In the genomic region with DNA sequence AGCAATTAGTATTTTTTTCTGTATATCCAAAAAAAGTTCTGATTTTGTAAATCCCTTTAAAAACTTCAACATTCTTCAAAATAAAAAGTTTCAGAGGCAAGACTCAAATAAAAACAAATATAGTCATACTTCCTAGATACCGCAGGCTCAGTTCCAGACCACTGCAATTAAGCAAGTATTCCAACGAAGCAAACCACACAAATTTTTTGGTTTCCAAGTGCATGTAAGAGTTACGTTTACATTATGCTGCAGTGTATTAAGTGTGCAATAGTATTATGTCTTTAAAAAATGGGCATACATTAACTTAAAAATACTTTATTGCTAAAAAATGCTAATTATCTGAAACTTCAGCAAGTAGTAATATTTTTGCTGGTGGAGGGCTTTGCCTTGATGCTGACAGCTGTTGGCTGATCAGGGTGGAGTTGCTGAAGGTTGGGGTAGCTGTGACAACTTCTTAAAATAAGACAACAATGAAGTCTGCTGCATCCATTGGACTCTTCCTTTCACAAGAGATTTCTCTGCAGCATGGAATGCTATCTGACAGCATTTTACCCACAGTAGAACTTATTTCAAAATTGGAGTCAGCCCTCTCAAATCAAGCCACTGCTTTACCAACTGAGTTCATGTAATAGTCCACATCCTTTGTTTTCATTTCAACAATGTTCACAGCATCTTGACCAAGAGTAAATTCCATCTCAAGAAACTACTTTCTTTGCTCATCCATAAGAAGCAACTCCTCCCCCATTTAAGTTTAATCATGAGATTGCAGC, we compare ENCODE assay signal across 18 cellular contexts. TPM values are rescaled to one million over a fixed set of nuclear protein-coding genes. Genes with fewer than 3 reads are reported as not detected.
DNase-seq lines count a peak whose midpoint lies in the region; ATAC-seq and TF ChIP-seq lines count a peak whose summit lies in the region.
"Had no signal": no experiment of that assay in that cellular context is flagged by ENCODE, and none has a peak within 500 bp of the region (broad histone marks: within the 10 kb centered on the region; RNA-seq: fewer than 3 reads in every experiment).

No MANE protein-coding gene starts in this region.

- 0 out of 2 replicates have a peak, but pooled peaks cover 5% of the 10 kb centered on the region for H3K4me1 ChIP-seq in HEK293 (ENCODE audit: control insufficient read depth, insufficient read depth, low read length)
- H3K4me1 ChIP-seq: pancreas had no signal

- in situ Hi-C loops in astrocyte of the spinal cord (cut with HindIII; ENCODE audit: low sequenced_read_pairs), result no loop called here

- H3K27ac ChIP-seq in HEK293 (ENCODE audit: extremely low read depth, low read depth, low read length), result no peak overlapping the region
- H3K27ac ChIP-seq: heart right ventricle, pancreas had no signal

- ATAC-seq in GM18867 (IDR thresholded peaks at IDR 0.05; ENCODE audit: unreplicated experiment), result no peak
- no peak for ATAC-seq in HG02884 (IDR thresholded peaks at IDR 0.05; ENCODE audit: unreplicated experiment)
- ATAC-seq: HCT116; heart right ventricle; K562; pancreas; stimulated activated naive CD8-positive, alpha-beta T cell treated with anti-CD3 and anti-CD28 coated beads, Interleukin-15, amount 100 ng/mL, for 72 hours had no signal

- CTCF ChIA-PET in HEK293 (lab: Yijun Ruan, JAX), result interaction anchor here (0.6 to 1.4 kb wide), 3 partner anchors 13 to 323 kb away, joined by 3 read pairs; no protein-coding TSS in a partner anchor

- H3K4me3 ChIP-seq in HEK293 (ENCODE audit: low read depth, low read length) (no peak overlapping the region), astrocyte of the spinal cord (ENCODE audit: low read depth, low read length) (no peak overlapping the region)
- H3K4me3 ChIP-seq: heart right ventricle, K562, pancreas had no signal

- no peaks in the 10 kb centered on the region for H3K9me3 ChIP-seq in HEK293 (ENCODE audit: control insufficient read depth, insufficient read depth, low read depth, low read length)
- H3K9me3 ChIP-seq: heart right ventricle, pancreas had no signal

- POLR2A ChIA-PET in HEK293 (lab: Yijun Ruan, JAX), result interaction anchor here (1.7 kb wide), 1 partner anchor 46 kb away, joined by 8 read pairs; the partner anchor contains the start of gene PHIP

- H3K36me3 ChIP-seq in HEK293 (ENCODE audit: control insufficient read depth in 2 of 2, insufficient read depth in 1 of 2, low read length in 2 of 2), result peaks cover 5 to 38% of the 10 kb centered on the region in 2 experiments; a peak in 2 of 3 replicates

- TF ChIP-seq CTCF in AG09319 (IDR thresholded peaks at IDR 0.05; ENCODE audit: low read depth, low read length) (no peak), HEK293 (tag by site-specific recombination; IDR thresholded peaks at IDR 0.05) (no peak), astrocyte of the spinal cord (IDR thresholded peaks at IDR 0.05; ENCODE audit: low read depth, low read length) (no peak)

- peak; percentile 63 for DNase-seq in AG09319 (ENCODE audit: extremely low read depth, low read depth)
- peak; percentile 76 for DNase-seq in astrocyte of the spinal cord (ENCODE audit: low read depth, low spot score)
- peak; percentile 29 for DNase-seq in kidney glomerular epithelial cell (lab: John Stamatoyannopoulos, UW)
- DNase-seq in SK-N-DZ (ENCODE audit: low spot score), result no peak
- no peak for DNase-seq in ecto neural progenitor cell (ENCODE audit: low spot score)
- DNase-seq: activated CD8-positive, alpha-beta memory T cell treated with anti-CD3 and anti-CD28 coated beads for 24 hours; activated gamma-delta T cell treated with Interleukin-2 at 50 U/mL for 16 hours; heart right ventricle; NCI-H187; NCI-H446 treated with DMSO at 0.1 percent for 48 hours; pancreas; stimulated activated CD4-positive, alpha-beta T cell treated with anti-CD3 and anti-CD28 coated beads, Interleukin-12 subunit alpha, Interleukin-12 subunit beta, amount 100 ng/mL, for 4 hours; stimulated activated naive CD8-positive, alpha-beta T cell treated with anti-CD3 and anti-CD28 coated beads, Interleukin-15, amount 100 ng/mL, for 72 hours had no signal

TF ChIP-seq in HEK293, 187 proteins besides CTCF, POLR2A, EP300 and RAD21 (continues in another document):
- TF ChIP-seq ZSCAN16 (tag by site-specific recombination; IDR thresholded peaks at IDR 0.05) (no peak), ZNF664 (tag by site-specific recombination; IDR thresholded peaks at IDR 0.05) (peak; percentile 10; the same call in 1 of the 2 replicates), PRDM1 (tag by site-specific recombination; IDR thresholded peaks at IDR 0.05) (peak; percentile 31; the same call in 1 of the 2 replicates), ZSCAN4 (tag by site-specific recombination; IDR thresholded peaks at IDR 0.05) (no peak), TRIM28 (IDR thresholded peaks at IDR 0.05; ENCODE audit: borderline replicate concordance, low read length) (no peak), SP7 (tag by site-specific recombination; IDR thresholded peaks at IDR 0.05) (no peak), ZNF776 (tag by site-specific recombination; IDR thresholded peaks at IDR 0.05; ENCODE audit: borderline replicate concordance) (no peak), SP2 (tag by site-specific recombination; IDR thresholded peaks at IDR 0.05) (no peak), KLF7 (tag by site-specific recombination; IDR thresholded peaks at IDR 0.05; ENCODE audit: borderline replicate concordance) (no peak), ZIC2 (tag by site-specific recombination; IDR thresholded peaks at IDR 0.05) (no peak), PRDM6 (tag by site-specific recombination; IDR thresholded peaks at IDR 0.05) (peak; percentile 3; the same call in 1 of the 2 replicates), ZNF175 (tag by site-specific recombination; IDR thresholded peaks at IDR 0.05) (no peak), ZNF549 (tag by site-specific recombination; IDR thresholded peaks at IDR 0.05) (no peak), ZNF292 (tag by site-specific recombination; IDR thresholded peaks at IDR 0.05; ENCODE audit: borderline replicate concordance, low read depth) (no peak), ZNF626 (tag by site-specific recombination; IDR thresholded peaks at IDR 0.05) (no peak), ZBTB21 (tag by site-specific recombination; IDR thresholded peaks at IDR 0.05) (no peak), ZNF624 (tag by site-specific recombination; IDR thresholded peaks at IDR 0.05) (no peak), PRDM4 (tag by site-specific recombination; IDR thresholded peaks at IDR 0.05) (no peak), BCL11B (tag by site-specific recombination; IDR thresholded peaks at IDR 0.05; ENCODE audit: low read depth) (no peak)
- TF ChIP-seq, protein P1, sequence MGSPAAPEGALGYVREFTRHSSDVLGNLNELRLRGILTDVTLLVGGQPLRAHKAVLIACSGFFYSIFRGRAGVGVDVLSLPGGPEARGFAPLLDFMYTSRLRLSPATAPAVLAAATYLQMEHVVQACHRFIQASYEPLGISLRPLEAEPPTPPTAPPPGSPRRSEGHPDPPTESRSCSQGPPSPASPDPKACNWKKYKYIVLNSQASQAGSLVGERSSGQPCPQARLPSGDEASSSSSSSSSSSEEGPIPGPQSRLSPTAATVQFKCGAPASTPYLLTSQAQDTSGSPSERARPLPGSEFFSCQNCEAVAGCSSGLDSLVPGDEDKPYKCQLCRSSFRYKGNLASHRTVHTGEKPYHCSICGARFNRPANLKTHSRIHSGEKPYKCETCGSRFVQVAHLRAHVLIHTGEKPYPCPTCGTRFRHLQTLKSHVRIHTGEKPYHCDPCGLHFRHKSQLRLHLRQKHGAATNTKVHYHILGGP (tag by site-specific recombination; IDR thresholded peaks at IDR 0.05), result no peak

RNA-seq across cellular contexts. Expression of gene PHIP, which starts 46.0 kb away (rescaled TPM):
- polyA plus RNA-seq in SK-N-DZ (2014; cell fraction: cytosol; rRNA removed), result 14.5 and 18.4 TPM in 2 replicates
- 69.8 and 77.5 TPM in 2 replicates for polyA plus RNA-seq in SK-N-DZ (2014; cell fraction: nucleus; rRNA removed)

Comparison
In these comparisons a context has a peak if more than half of its experiments do, and no peak if none do; other contexts are left out.
1. DNase-seq: peak in AG09319 (single experiment), astrocyte of the spinal cord (single experiment) and kidney glomerular epithelial cell (single experiment); none in SK-N-DZ (single experiment) and ecto neural progenitor cell (single experiment).